In the genomic region with DNA sequence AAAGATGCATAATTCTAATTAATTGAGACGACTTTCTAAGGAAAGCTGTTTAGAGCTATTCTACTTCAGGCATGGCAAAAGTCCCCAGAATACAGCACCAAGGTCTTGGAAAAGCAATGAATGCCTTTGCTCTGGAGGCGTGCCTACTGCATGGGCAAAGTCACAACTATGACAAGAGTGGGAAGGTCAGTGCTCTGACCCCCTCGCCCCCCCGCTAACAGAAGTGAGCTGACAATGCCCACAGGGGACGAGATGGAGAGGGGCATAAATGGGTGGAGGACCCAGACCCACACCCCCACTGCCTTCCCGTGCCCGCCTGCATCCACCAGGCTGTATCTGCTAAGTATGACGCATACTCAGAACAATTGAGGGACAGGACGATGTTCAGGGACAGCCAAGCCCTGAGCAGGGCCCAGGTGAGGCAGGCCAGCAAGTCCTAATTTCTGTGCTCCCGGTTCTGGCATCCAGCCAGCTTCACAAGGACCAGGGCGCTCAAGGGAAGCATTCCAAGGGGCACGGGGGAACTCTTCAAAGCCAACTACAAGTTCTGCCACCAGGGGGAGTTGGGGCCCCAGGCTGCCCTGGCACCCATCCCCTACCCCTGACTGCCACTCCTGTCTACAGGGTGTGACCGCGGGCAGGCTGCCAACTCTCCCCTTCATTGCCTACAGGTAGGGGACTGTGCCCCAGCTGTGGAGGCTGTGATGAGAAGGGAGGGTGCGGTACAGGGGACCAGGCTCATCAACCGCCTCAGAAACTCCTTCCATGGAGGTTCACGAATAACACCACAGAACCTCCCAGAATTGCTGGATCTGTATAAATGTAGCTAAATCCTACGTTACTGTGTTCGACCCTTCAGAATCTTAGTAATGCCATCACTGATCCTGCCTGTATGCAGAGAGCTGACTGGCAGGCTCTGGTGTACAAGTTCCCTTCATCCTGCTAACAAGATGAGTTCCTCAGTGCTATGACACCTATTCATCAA, we compare ENCODE assay signal across 8 cellular contexts. TPM values are rescaled to one million over a fixed set of nuclear protein-coding genes. Genes with fewer than 3 reads are reported as not detected.
DNase-seq lines count a peak whose midpoint lies in the region; ATAC-seq, FAIRE-seq and TF ChIP-seq lines count a peak whose summit lies in the region.

No MANE protein-coding gene starts in this region.

- H3K27me3 Mint-ChIP-seq in progenitor cell of endocrine pancreas, result no peaks in the 10 kb centered on the region

- H3K9me3 Mint-ChIP-seq in progenitor cell of endocrine pancreas (ENCODE audit: low read depth), result no peaks in the 10 kb centered on the region

- no peak for FAIRE-seq in HTR-8/SVneo (lab: Jason Lieb, UNC)

- ATAC-seq in GM18505 (IDR thresholded peaks at IDR 0.05; ENCODE audit: unreplicated experiment) (no peak), GM19397 (IDR thresholded peaks at IDR 0.05; ENCODE audit: unreplicated experiment) (no peak)

- peaks cover 5% of the 10 kb centered on the region for H3K36me3 Mint-ChIP-seq in progenitor cell of endocrine pancreas (ENCODE audit: insufficient read depth)

- no peaks in the 10 kb centered on the region for H3K4me1 Mint-ChIP-seq in progenitor cell of endocrine pancreas (ENCODE audit: low read depth)

- H3K4me3 Mint-ChIP-seq in progenitor cell of endocrine pancreas (ENCODE audit: low read depth), result no peak overlapping the region

- no peak overlapping the region for H3K27ac Mint-ChIP-seq in progenitor cell of endocrine pancreas

- DNase-seq in COLO668 (lab: John Stamatoyannopoulos, UW; ENCODE audit: unreplicated experiment), result peak; percentile 94
- peak; percentile 71 for DNase-seq in HTR-8/SVneo (ENCODE audit: insufficient read length, low spot score)
- peak; percentile 65 for DNase-seq in OCI-M1 (lab: John Stamatoyannopoulos, UW)
- DNase-seq in activated T-cell treated with anti-CD3 and anti-CD28 coated beads for 4 hours, result peak; percentile 60
- peak; percentile 43 for DNase-seq in fibroblast of mammary gland (ENCODE audit: low read depth)
- DNase-seq in progenitor cell of endocrine pancreas (ENCODE audit: low spot score, unreplicated experiment), result peak; percentile 62

- no peak for TF ChIP-seq POLR2A in GM18505 (IDR thresholded peaks at IDR 0.05; ENCODE audit: borderline replicate concordance, extremely low read depth, insufficient read depth, insufficient read length)

- no peak overlapping the region for H3K4me3 ChIP-seq in fibroblast of mammary gland (ENCODE audit: control insufficient read depth, low read depth, low read length)

- peak; percentile 61 for TF ChIP-seq CTCF in fibroblast of mammary gland (conservative IDR thresholded peaks at IDR 0.05; ENCODE audit: control insufficient read depth, insufficient read depth, low read depth, low read length)
- peak; percentile 73 for TF ChIP-seq CTCF in progenitor cell of endocrine pancreas (IDR thresholded peaks at IDR 0.05; ENCODE audit: unreplicated experiment)

RNA-seq across cellular contexts. Expression of a gene that starts 20.8 kb away (rescaled TPM):
- 55.0 and 60.8 TPM in 2 replicates for total RNA-seq in progenitor cell of endocrine pancreas

RNA-seq across cellular contexts. Expression of a gene that starts 34.8 kb away (rescaled TPM):
- total RNA-seq in progenitor cell of endocrine pancreas, result not detected in 2 replicates

RNA-seq across cellular contexts. Expression of a gene that starts 39.6 kb away (rescaled TPM):
- total RNA-seq in progenitor cell of endocrine pancreas, result 32.4 and 35.2 TPM in 2 replicates

RNA-seq across cellular contexts. Expression of a gene that starts 45.2 kb away (rescaled TPM):
- total RNA-seq in progenitor cell of endocrine pancreas, result 51.3 and 58.2 TPM in 2 replicates

RNA-seq across cellular contexts. Expression of a gene that starts 48.1 kb away (rescaled TPM):
- not detected in 2 replicates for total RNA-seq in progenitor cell of endocrine pancreas

Comparison
In these comparisons a context has a peak if more than half of its experiments do, and no peak if none do; other contexts are left out.
1. DNase-seq: peak in every context shown above with its lines; median percentile 94 in COLO668; 71 in HTR-8/SVneo; 65 in OCI-M1; 62 in progenitor cell of endocrine pancreas; 60 in activated T-cell treated with anti-CD3 and anti-CD28 coated beads for 4 hours; 43 in fibroblast of mammary gland.